ENCODE assay signal across 8 cellular contexts in the genomic region with DNA sequence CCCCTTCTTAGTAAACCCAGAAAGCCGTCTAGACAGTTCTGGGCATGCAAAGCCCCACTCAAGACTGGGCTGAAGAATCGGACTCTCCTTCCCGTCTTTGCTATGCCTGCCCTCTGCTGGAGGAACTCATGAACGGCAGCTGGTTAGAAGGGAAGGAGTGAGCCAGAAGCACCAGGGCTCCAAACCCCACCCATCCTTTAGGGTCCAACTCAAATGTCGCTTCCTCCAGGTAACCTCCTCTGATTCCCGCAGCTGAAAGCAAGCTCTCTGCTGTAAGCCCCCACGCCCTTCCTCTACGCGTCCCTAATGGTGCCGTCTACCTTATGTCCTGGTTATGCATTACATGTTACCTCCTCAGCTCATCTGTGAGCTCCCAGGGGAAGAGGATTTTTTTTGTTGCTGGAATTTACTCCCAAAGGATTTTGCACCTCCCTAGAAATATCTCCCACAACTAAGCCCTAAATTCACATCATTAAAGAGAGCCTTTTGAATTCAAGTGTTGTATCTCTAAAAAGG. TPM values are rescaled to one million over a fixed set of nuclear protein-coding genes. Genes with fewer than 3 reads are reported as not detected.
DNase-seq lines count a peak whose midpoint lies in the region; ATAC-seq and TF ChIP-seq lines count a peak whose summit lies in the region.

No MANE protein-coding gene starts in this region.

- TF ChIP-seq CTCF in kidney epithelial cell (IDR thresholded peaks at IDR 0.05; ENCODE audit: insufficient read depth, low read length, poor library complexity, severe bottlenecking), result peak; percentile 96

- no peak overlapping the region for H3K27ac ChIP-seq in caudate nucleus (ENCODE audit: low read depth, low read length)

- ATAC-seq in HG02938 (IDR thresholded peaks at IDR 0.05; ENCODE audit: unreplicated experiment) (peak; percentile 52), HG02970 (IDR thresholded peaks at IDR 0.05; ENCODE audit: low FRiP score, unreplicated experiment) (no peak)

- DNase-seq in ELR (ENCODE audit: low read depth), result peak; percentile 86
- DNase-seq in NCI-H226, result peak; percentile 75
- DNase-seq in activated CD4-positive, CD25-positive, alpha-beta regulatory T cell (lab: John Stamatoyannopoulos, UW), result peak; percentile 34 to 61 (median 46)
- peak in 58 of 61 donors; percentile 6 to 76 (median 42) for DNase-seq in caudate nucleus (lab: John Stamatoyannopoulos, UW)
- no peak for DNase-seq in kidney epithelial cell (ENCODE audit: low read depth)
- peak; percentile 78 to 80 for DNase-seq in stimulated activated CD4-positive, alpha-beta T cell treated with anti-CD3 and anti-CD28 coated beads, Interleukin-2, amount 100 ng/mL, for 24 hours

- no peaks in the 10 kb centered on the region for H3K36me3 ChIP-seq in kidney epithelial cell (ENCODE audit: control insufficient read depth, insufficient read depth, low read length)

- no peak overlapping the region for H3K4me3 ChIP-seq in kidney epithelial cell (ENCODE audit: low read depth, low read length)

- peaks cover 5% of the 10 kb centered on the region for H3K27me3 ChIP-seq in kidney epithelial cell (ENCODE audit: control insufficient read depth, insufficient read depth, low read length)

RNA-seq across cellular contexts. Expression of gene SCN8A, which starts 59.0 kb away (rescaled TPM):
- 1.3 and 3.1 TPM in 2 replicates for total RNA-seq in kidney epithelial cell
